33 cellular contexts compared by ENCODE assay signal in genomic region chr15:94855409-94856266, GRCh38.
"Had no signal": no experiment of that assay in that cellular context is flagged by ENCODE, and none has a peak within 500 bp of the region (broad histone marks: within the 10 kb centered on the region; RNA-seq: fewer than 3 reads in every experiment).

No MANE protein-coding gene starts in this region.

- H3K27me3 Mint-ChIP-seq: activated B cell treated with CpG ODN at 0.5 μM for 24 hours; activated T-helper 17 cell treated with anti-CD3 and anti-CD28 coated beads, Interleukin-2, amount 50 U/mL, for 72 hours; dendritic cell treated with granulocyte-macrophage colony-stimulating factor and Interleukin-4, amounts not matched to agents 40 ng/mL and 50 ng/mL, for 4 days; T-helper 17 cell had no signal

- H3K27me3 ChIP-seq: brain microvascular endothelial cell, foreskin keratinocyte, gastrocnemius medialis had no signal

- H3K4me3 ChIP-seq: coronary artery, dorsolateral prefrontal cortex, gastrocnemius medialis had no signal

- H3K27ac ChIP-seq: brain microvascular endothelial cell, coronary artery, dorsolateral prefrontal cortex, foreskin keratinocyte, gastrocnemius medialis, WERI-Rb-1 had no signal

- H3K36me3 Mint-ChIP-seq: activated naive CD8-positive, alpha-beta T cell had no signal

- H3K36me3 ChIP-seq: brain microvascular endothelial cell, gastrocnemius medialis, WERI-Rb-1 had no signal

- H3K4me1 Mint-ChIP-seq: activated B cell treated with CpG ODN at 0.5 μM for 24 hours; activated T-helper 17 cell treated with anti-CD3 and anti-CD28 coated beads, Interleukin-2, amount 50 U/mL, for 72 hours; central memory CD8-positive, alpha-beta T cell; endodermal cell; T-helper 17 cell had no signal

- H3K27ac Mint-ChIP-seq: activated B cell treated with CpG ODN at 0.5 μM for 24 hours; activated CD8-positive, alpha-beta T cell treated with anti-CD3 and anti-CD28 coated beads for 36 hours; activated naive CD8-positive, alpha-beta T cell; activated T-helper 17 cell treated with anti-CD3 and anti-CD28 coated beads, Interleukin-2, amount 50 U/mL, for 72 hours; dendritic cell treated with granulocyte-macrophage colony-stimulating factor and Interleukin-4, amounts not matched to agents 40 ng/mL and 50 ng/mL, for 4 days; endodermal cell; T-helper 17 cell; T-helper 2 cell treated with Interferon-gamma antibody and Interleukin-4, amounts not matched to agents 5 μg/mL and 100 μg/mL, for 36 hours had no signal

- FAIRE-seq: astrocyte, bronchial epithelial cell had no signal

- H3K4me3 Mint-ChIP-seq: activated B cell treated with CpG ODN at 0.5 μM for 24 hours; activated CD8-positive, alpha-beta T cell treated with anti-CD3 and anti-CD28 coated beads for 36 hours; activated naive CD8-positive, alpha-beta T cell; activated T-cell treated with anti-CD3 and anti-CD28 coated beads, Interleukin-2, amount 50 U/mL, for 4 hours; activated T-helper 17 cell treated with anti-CD3 and anti-CD28 coated beads, Interleukin-2, amount 50 U/mL, for 72 hours; central memory CD8-positive, alpha-beta T cell; dendritic cell treated with granulocyte-macrophage colony-stimulating factor and Interleukin-4, amounts not matched to agents 40 ng/mL and 50 ng/mL, for 4 days; endodermal cell; T-helper 17 cell; T-helper 2 cell treated with Interferon-gamma antibody and Interleukin-4, amounts not matched to agents 5 μg/mL and 100 μg/mL, for 36 hours had no signal

- ATAC-seq: activated CD4-positive, CD25-positive, alpha-beta regulatory T cell treated with anti-CD3 and anti-CD28 coated beads, Interleukin-2, amount 50 U/mL, for 24 hours; activated CD8-positive, alpha-beta T cell treated with anti-CD3 and anti-CD28 coated beads for 36 hours; activated T-cell treated with anti-CD3 and anti-CD28 coated beads, Interleukin-2, amount 50 U/mL, for 4 hours; activated T-helper 17 cell treated with anti-CD3 and anti-CD28 coated beads, Interleukin-2, amount 50 U/mL, for 72 hours; esophagus mucosa; foreskin keratinocyte; gastrocnemius medialis; T-helper 17 cell had no signal

- H3K9me3 ChIP-seq: gastrocnemius medialis had no signal

- DNase-seq: activated B cell treated with CpG ODN at 0.5 μM for 24 hours; activated CD4-positive, alpha-beta T cell treated with anti-CD3 and anti-CD28 coated beads for 48 hours; activated CD4-positive, alpha-beta T cell treated with anti-CD3 and anti-CD28 coated beads, Interleukin-2, amount 50 U/mL, for 1 hour; activated CD4-positive, alpha-beta T cell treated with anti-CD3 and anti-CD28 coated beads, Interleukin-2, amount 50 U/mL, for 48 hours; activated CD8-positive, alpha-beta memory T cell treated with anti-CD3 and anti-CD28 coated beads for 24 hours; activated CD8-positive, alpha-beta T cell treated with anti-CD3 and anti-CD28 coated beads for 36 hours; activated effector memory CD4-positive, alpha-beta T cell treated with Interleukin-2 at 50 U/mL for 16 hours; activated gamma-delta T cell treated with Interleukin-2 at 50 U/mL for 16 hours; activated naive CD4-positive, alpha-beta T cell treated with anti-CD3 and anti-CD28 coated beads, Interleukin-2, amount 50 U/mL, for 16 hours; activated naive CD4-positive, alpha-beta T cell treated with Interleukin-2 at 50 U/mL for 16 hours; activated T-cell treated with anti-CD3 and anti-CD28 coated beads, Interleukin-2, amount 50 U/mL, for 4 hours; amniotic stem cell; anterior cingulate cortex; brain microvascular endothelial cell; dorsolateral prefrontal cortex; effector memory CD4-positive, alpha-beta T cell; endodermal cell; foreskin keratinocyte; gastrocnemius medialis; T-helper 1 cell; T-helper 17 cell; T1000; WERI-Rb-1 had no signal

- H3K9me3 Mint-ChIP-seq: activated B cell treated with CpG ODN at 0.5 μM for 24 hours; activated CD8-positive, alpha-beta T cell treated with anti-CD3 and anti-CD28 coated beads for 36 hours; endodermal cell; T-helper 2 cell treated with Interferon-gamma antibody and Interleukin-4, amounts not matched to agents 5 μg/mL and 100 μg/mL, for 36 hours had no signal

- H3K4me1 ChIP-seq: foreskin keratinocyte, gastrocnemius medialis had no signal
